9 cellular contexts compared by ENCODE assay signal in genomic region chr1:6157528-6158174, GRCh38. TPM values are rescaled to one million over a fixed set of nuclear protein-coding genes. Genes with fewer than 3 reads are reported as not detected.
A peak's percentile ranks its signal among the peaks of the same experiment; 100 is the strongest.
DNase-seq lines count a peak whose midpoint lies in the region; ATAC-seq and TF ChIP-seq lines count a peak whose summit lies in the region.
"Had no signal": no experiment of that assay in that cellular context is flagged by ENCODE, and none has a peak within 500 bp of the region (broad histone marks: within the 10 kb centered on the region; RNA-seq: fewer than 3 reads in every experiment).

No MANE protein-coding gene starts in this region.

- H3K4me2 ChIP-seq in PC-3 (ENCODE audit: low read length) = peak overlapping the region; percentile 80

- no peak for TF ChIP-seq POLR2A in erythroblast (IDR thresholded peaks at IDR 0.05; ENCODE audit: low read length)

- intact Hi-C loops in PC-3 (cut with micrococcal nuclease) = loop anchor here (1.0 to 5.0 kb wide), 3 partner anchors 41 to 105 kb away; partner anchors contain the start of gene RPL22

- peaks cover 27% of the 10 kb centered on the region for H3K4me1 ChIP-seq in PC-3 (ENCODE audit: insufficient read depth, low read length)
- H3K4me1 ChIP-seq in foreskin keratinocyte = peaks cover 17% of the 10 kb centered on the region
- no peaks in the 10 kb centered on the region for H3K4me1 ChIP-seq in thymus (ENCODE audit: control insufficient read depth, insufficient read depth, low read length)

- peaks cover 16% of the 10 kb centered on the region for H3F3A ChIP-seq in PC-3 (ENCODE audit: low read length, unreplicated experiment)

- peak; percentile 88 for ATAC-seq in PC-3
- peak; percentile 93 for ATAC-seq in foreskin keratinocyte
- ATAC-seq in GM21528 (IDR thresholded peaks at IDR 0.05; ENCODE audit: low FRiP score, unreplicated experiment) = no peak
- no peak for ATAC-seq in GM21423 (IDR thresholded peaks at IDR 0.05; ENCODE audit: unreplicated experiment)

- no peaks in the 10 kb centered on the region for H3K36me3 ChIP-seq in PC-3 (ENCODE audit: low read depth, low read length)
- H3K36me3 ChIP-seq in thymus (ENCODE audit: control insufficient read depth, insufficient read depth) = no peaks in the 10 kb centered on the region

- peak overlapping the region; percentile 32; the same call in 1 of the 2 replicates for H3K4me3 ChIP-seq in PC-3 (ENCODE audit: low read length)
- no peak overlapping the region for H3K4me3 ChIP-seq in thymus (ENCODE audit: low read length)

- H4K20me1 ChIP-seq in PC-3 (ENCODE audit: low read length) = no peaks in the 10 kb centered on the region

- DNase-seq in activated effector memory CD4-positive, alpha-beta T cell treated with anti-CD3 and anti-CD28 coated beads, Interleukin-2, amount 50 U/mL, for 16 hours = peak; percentile 70
- DNase-seq in activated effector memory CD4-positive, alpha-beta T cell treated with Interleukin-2 at 50 U/mL for 16 hours = no peak
- DNase-seq in PC-3 (peak; percentile 100), foreskin keratinocyte (peak; percentile 88 to 93), erythroblast (lab: John Stamatoyannopoulos, UW) (no peak)
- DNase-seq: DND-41 had no signal

- WGBS in thymus = 91% methylated on average over 15 of the region's 15 CpGs

- H3K79me2 ChIP-seq in PC-3 (ENCODE audit: low read length) = no peaks in the 10 kb centered on the region

- CTCF ChIA-PET in PC-3 (lab: Charles Lee) = no interaction called here

- H3K27me3 ChIP-seq in PC-3 (ENCODE audit: low read length) (no peaks in the 10 kb centered on the region), foreskin keratinocyte (no peaks in the 10 kb centered on the region), thymus (ENCODE audit: control insufficient read depth, insufficient read depth) (no peaks in the 10 kb centered on the region)

- POLR2A ChIA-PET in PC-3 (lab: Charles Lee; ENCODE audit: unreplicated experiment) = interaction anchor here (0.6 kb wide), 1 partner anchor 21 kb away, joined by 4 read pairs; no protein-coding TSS in a partner anchor

- H3K9ac ChIP-seq in PC-3 (ENCODE audit: low read length) = peak overlapping the region; percentile 78

- H3K27ac ChIP-seq in PC-3 (ENCODE audit: low read length) (peak overlapping the region; percentile 97), foreskin keratinocyte (peak overlapping the region; percentile 91), thymus (ENCODE audit: low read depth) (peak overlapping the region; percentile 8)

- peak overlapping the region; percentile 41 for H2AFZ ChIP-seq in PC-3 (ENCODE audit: low read length)

- H3K9me3 ChIP-seq in PC-3 (ENCODE audit: low read length) (no peaks in the 10 kb centered on the region), thymus (ENCODE audit: control insufficient read depth) (no peaks in the 10 kb centered on the region)

- H3K9me2 ChIP-seq in PC-3 (replicated peaks; ENCODE audit: low read length) = no peaks in the 10 kb centered on the region

- BruUV-seq in PC-3 (replicated peaks; lab: Mats Ljungman, UMichigan) = no TSS peak

- TF ChIP-seq CTCF in PC-3 (conservative IDR thresholded peaks at IDR 0.05; ENCODE audit: low read depth, low read length) (no peak), foreskin keratinocyte (conservative IDR thresholded peaks at IDR 0.05) (no peak)

RNA-seq across cellular contexts. Expression of gene CHD5, which starts 22.5 kb away (rescaled TPM):
- total RNA-seq in PC-3 (2014; rRNA removed) = 0.55 and 2.8 TPM in 2 replicates
- total RNA-seq in foreskin keratinocyte = 0.04 and 0.10 TPM in 2 replicates
- polyA plus RNA-seq in foreskin keratinocyte = 0.01 and 0.06 TPM in 2 replicates
- polyA plus RNA-seq in thymus = 0.98 TPM

RNA-seq across cellular contexts. Expression of gene RPL22, which starts 41.7 kb away (rescaled TPM):
- total RNA-seq in PC-3 (2014; rRNA removed) = 283 and 297 TPM in 2 replicates
- total RNA-seq in foreskin keratinocyte = 337 and 358 TPM in 2 replicates
- 682 and 724 TPM in 2 replicates for polyA plus RNA-seq in foreskin keratinocyte
- polyA plus RNA-seq in thymus = 1,043 TPM

RNA-seq across cellular contexts. Expression of gene RNF207, which starts 48.3 kb away (rescaled TPM):
- 95.4 and 128 TPM in 2 replicates for total RNA-seq in PC-3 (2014; rRNA removed)
- total RNA-seq in foreskin keratinocyte = 7.1 and 7.7 TPM in 2 replicates
- 3.0 and 3.1 TPM in 2 replicates for polyA plus RNA-seq in foreskin keratinocyte
- 18.8 TPM for polyA plus RNA-seq in thymus

Comparison
In these comparisons a context has a peak if more than half of its experiments do, and no peak if none do; other contexts are left out.
1. DNase-seq: peak in activated effector memory CD4-positive, alpha-beta T cell treated with anti-CD3 and anti-CD28 coated beads, Interleukin-2, amount 50 U/mL, for 16 hours (single experiment), PC-3 (single experiment) and foreskin keratinocyte (2 of 2); none in activated effector memory CD4-positive, alpha-beta T cell treated with Interleukin-2 at 50 U/mL for 16 hours (single experiment) and erythroblast (0 of 2).
2. ATAC-seq: peak in PC-3 (single experiment) and foreskin keratinocyte (single experiment); none in GM21528 (single experiment) and GM21423 (single experiment).
3. H3K27ac ChIP-seq: peak in every context shown above with its lines; median percentile 97 in PC-3; 91 in foreskin keratinocyte; 8 in thymus.
4. RNA of gene RNF207, which starts 48.3 kb away (total RNA-seq): 95.4 to 128 TPM in PC-3; 7.1 to 7.7 TPM in foreskin keratinocyte; every median in the first group is over 10 times any median in the second.